ENCODE assay signal across 25 cellular contexts in the genomic region with DNA sequence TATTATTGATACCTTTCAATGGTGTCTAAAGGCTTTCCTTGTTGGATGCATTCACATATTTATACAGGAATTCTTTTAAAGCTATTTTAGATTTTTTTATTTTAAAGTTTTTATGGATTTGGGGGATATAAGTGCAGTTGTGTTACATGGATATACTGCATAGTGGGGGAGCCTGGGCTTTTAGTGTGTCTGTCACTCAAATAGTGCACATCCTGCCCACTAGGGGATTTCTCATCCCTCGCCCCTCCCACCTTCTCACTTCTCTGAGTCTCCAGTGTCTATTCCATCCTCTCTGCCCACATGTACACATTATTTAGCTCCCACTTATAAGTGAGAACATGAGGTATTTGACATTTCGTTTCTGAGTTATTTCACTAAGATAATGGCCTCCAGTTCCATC.
"Had no signal": no experiment of that assay in that cellular context is flagged by ENCODE, and none has a peak within 500 bp of the region (broad histone marks: within the 10 kb centered on the region; RNA-seq: fewer than 3 reads in every experiment).

No MANE protein-coding gene starts in this region.

- H3K9me3 ChIP-seq: esophagus muscularis mucosa, neutrophil, right lobe of liver, tibial nerve had no signal

- H3K27ac ChIP-seq: esophagus muscularis mucosa, foreskin keratinocyte, neutrophil, right lobe of liver, tibial nerve had no signal

- H3K4me1 ChIP-seq: esophagus muscularis mucosa, right lobe of liver had no signal

- ATAC-seq: activated CD8-positive, alpha-beta memory T cell treated with anti-CD3 and anti-CD28 coated beads, Interleukin-2, amount 10 ng/mL, durations not matched to agents 7 days and 5 days; activated T-cell treated with anti-CD3 and anti-CD28 coated beads, Interleukin-2, amount 50 U/mL, for 72 hours; foreskin keratinocyte; left cardiac atrium had no signal

- H3K36me3 Mint-ChIP-seq: activated CD8-positive, alpha-beta memory T cell treated with anti-CD3 and anti-CD28 coated beads, Interleukin-2, amount 10 ng/mL, durations not matched to agents 7 days and 5 days; activated naive CD8-positive, alpha-beta T cell; mesothelial cell of epicardium; naive B cell had no signal

- H3K27ac Mint-ChIP-seq: activated CD4-positive, alpha-beta memory T cell treated with anti-CD3 and anti-CD28 coated beads, Interleukin-2, amount 10 ng/mL, durations not matched to agents 7 days and 5 days; activated CD4-positive, alpha-beta T cell treated with anti-CD3 and anti-CD28 coated beads, Interleukin-2, amount 10 ng/mL, durations not matched to agents 7 days and 5 days; activated CD8-positive, alpha-beta memory T cell treated with anti-CD3 and anti-CD28 coated beads, Interleukin-2, amount 10 ng/mL, durations not matched to agents 7 days and 5 days; activated naive CD8-positive, alpha-beta T cell; activated T-cell treated with anti-CD3 and anti-CD28 coated beads, Interleukin-2, amount 50 U/mL, for 72 hours; dendritic cell treated with granulocyte-macrophage colony-stimulating factor and Interleukin-4, amounts not matched to agents 40 ng/mL and 50 ng/mL, for 4 days; mesothelial cell of epicardium; naive B cell; progenitor cell of endocrine pancreas had no signal

- H3K4me3 Mint-ChIP-seq: activated CD4-positive, alpha-beta memory T cell treated with anti-CD3 and anti-CD28 coated beads, Interleukin-2, amount 10 ng/mL, durations not matched to agents 7 days and 5 days; activated CD4-positive, alpha-beta T cell treated with anti-CD3 and anti-CD28 coated beads, Interleukin-2, amount 10 ng/mL, durations not matched to agents 7 days and 5 days; activated CD8-positive, alpha-beta memory T cell treated with anti-CD3 and anti-CD28 coated beads, Interleukin-2, amount 10 ng/mL, durations not matched to agents 7 days and 5 days; activated naive CD8-positive, alpha-beta T cell; activated T-cell treated with anti-CD3 and anti-CD28 coated beads, Interleukin-2, amount 50 U/mL, for 72 hours; central memory CD8-positive, alpha-beta T cell; dendritic cell treated with granulocyte-macrophage colony-stimulating factor and Interleukin-4, amounts not matched to agents 40 ng/mL and 50 ng/mL, for 4 days; mesothelial cell of epicardium; naive B cell; nephron progenitor cell had no signal

- H3K4me3 ChIP-seq: esophagus muscularis mucosa, right lobe of liver, tibial nerve had no signal

- DNase-seq: activated CD4-positive, alpha-beta memory T cell treated with anti-CD3 and anti-CD28 coated beads, Interleukin-2, amount 10 ng/mL, durations not matched to agents 7 days and 5 days; activated CD4-positive, alpha-beta T cell treated with anti-CD3 and anti-CD28 coated beads for 1 hour; activated CD4-positive, alpha-beta T cell treated with anti-CD3 and anti-CD28 coated beads, Interleukin-2, amount 10 ng/mL, durations not matched to agents 7 days and 5 days; activated CD8-positive, alpha-beta memory T cell treated with anti-CD3 and anti-CD28 coated beads, Interleukin-2, amount 10 ng/mL, durations not matched to agents 7 days and 5 days; activated effector memory CD4-positive, alpha-beta T cell treated with Interleukin-2 at 50 U/mL for 16 hours; activated naive CD4-positive, alpha-beta T cell treated with Interleukin-2 at 50 U/mL for 16 hours; activated T-cell treated with anti-CD3 and anti-CD28 coated beads, Interleukin-2, amount 50 U/mL, for 72 hours; anterior cingulate cortex; foreskin keratinocyte; left cardiac atrium; mammary epithelial cell; naive B cell; nephron progenitor cell; right lobe of liver; stimulated activated CD4-positive, alpha-beta T cell treated with anti-CD3 and anti-CD28 coated beads, Interleukin-2, amount 100 ng/mL, for 48 hours; stimulated activated naive CD4-positive, alpha-beta T cell treated with Interleukin-2 at 50 U/mL for 16 hours; T1000 had no signal

- H3K27me3 ChIP-seq: right lobe of liver had no signal

- H3K9me3 Mint-ChIP-seq: activated CD4-positive, alpha-beta memory T cell treated with anti-CD3 and anti-CD28 coated beads, Interleukin-2, amount 10 ng/mL, durations not matched to agents 7 days and 5 days; activated CD4-positive, alpha-beta T cell treated with anti-CD3 and anti-CD28 coated beads, Interleukin-2, amount 10 ng/mL, durations not matched to agents 7 days and 5 days; activated T-cell treated with anti-CD3 and anti-CD28 coated beads, Interleukin-2, amount 50 U/mL, for 72 hours; central memory CD8-positive, alpha-beta T cell; dendritic cell treated with granulocyte-macrophage colony-stimulating factor and Interleukin-4, amounts not matched to agents 40 ng/mL and 50 ng/mL, for 4 days; mesothelial cell of epicardium; nephron progenitor cell had no signal

- H3K36me3 ChIP-seq: esophagus muscularis mucosa, neutrophil, right lobe of liver, tibial nerve had no signal
